In the genomic region with DNA sequence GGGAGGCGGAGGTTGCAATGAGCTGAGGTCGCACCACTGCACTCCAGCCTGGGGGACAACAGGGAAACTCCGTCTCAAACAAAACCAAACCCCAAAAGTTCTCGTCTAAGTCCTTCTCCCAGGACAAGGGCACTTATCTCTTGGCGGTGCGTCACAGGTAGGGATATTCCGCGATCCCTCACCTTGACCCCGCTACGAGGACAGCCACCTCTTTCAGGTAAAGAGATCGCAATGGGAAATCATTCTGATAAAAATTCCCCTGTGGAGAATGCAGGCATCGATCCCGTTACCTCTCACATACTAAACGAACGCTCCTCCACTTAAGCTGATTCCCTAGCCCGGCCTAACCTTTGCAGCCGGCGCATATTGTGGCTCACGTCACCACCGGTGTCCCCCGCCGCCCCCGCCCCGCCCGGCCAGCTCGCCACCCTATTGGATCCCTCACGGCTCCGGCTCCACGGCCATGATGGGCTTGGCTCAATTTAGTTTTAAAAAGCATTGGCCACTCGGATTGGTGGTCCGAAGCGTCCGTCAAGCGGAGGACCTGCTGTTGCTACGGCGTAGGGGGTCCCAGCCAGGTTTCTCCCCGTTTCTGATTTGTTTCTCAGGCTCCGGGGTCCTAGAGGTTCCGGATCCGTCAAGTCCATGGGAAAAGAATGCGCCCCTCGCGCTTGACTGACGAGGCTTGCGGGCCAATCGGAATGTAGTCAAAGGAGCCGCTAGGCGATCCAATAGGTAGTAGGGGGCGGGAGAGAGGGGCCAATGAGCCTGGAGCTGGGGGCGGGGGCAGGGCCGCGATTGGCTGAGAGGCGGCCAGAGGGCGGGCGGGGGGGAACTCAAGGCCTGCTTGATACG, we compare ENCODE assay signal across 8 cellular contexts. TPM values are rescaled to one million over a fixed set of nuclear protein-coding genes. Genes with fewer than 3 reads are reported as not detected.
DNase-seq lines count a peak whose midpoint lies in the region; ATAC-seq and TF ChIP-seq lines count a peak whose summit lies in the region.

No MANE protein-coding gene starts in this region.

- WGBS in lower leg skin, 2 donors, result 3 to 4% methylated on average over 52 to 53 of the region's 56 CpGs

- ATAC-seq in CD4-positive, alpha-beta T cell (ENCODE audit: poor library complexity), result peak; percentile 90
- peak; percentile 77 for ATAC-seq in GM19463 (IDR thresholded peaks at IDR 0.05; ENCODE audit: unreplicated experiment)

- intact Hi-C loops in CD4-positive, alpha-beta T cell (cut with DNase I, micrococcal nuclease), result loop anchor here (5.0 to 10.0 kb wide), 7 partner anchors 42 to 445 kb away; partner anchors contain the start of genes C11orf24 (in 1 of the 2), CPT1A (in 1 of the 2), IGHMBP2 (in 1 of the 2) and KMT5B (in 1 of the 2)
- intact Hi-C loops in lower leg skin (cut with DNase I; ENCODE audit: low total_unique reads), result no loop called here

- peaks cover 39% of the 10 kb centered on the region for H3K4me1 Mint-ChIP-seq in CD4-positive, alpha-beta T cell (ENCODE audit: low read depth)
- H3K4me1 Mint-ChIP-seq in activated CD4-positive, alpha-beta memory T cell treated with anti-CD3 and anti-CD28 coated beads, Interleukin-2, amount 10 ng/mL, durations not matched to agents 7 days and 5 days, result peaks cover 27% of the 10 kb centered on the region

- DNase-seq in CD4-positive, alpha-beta T cell, result peak; percentile 89 to 99 (median 92)
- peak; percentile 92 to 98 for DNase-seq in HL-60 (ENCODE audit: low read depth in 1 of 2, low spot score in 1 of 2)
- peak; percentile 91 for DNase-seq in NCI-H82 treated with DMSO at 0.1 percent for 48 hours (lab: John Stamatoyannopoulos, UW; ENCODE audit: unreplicated experiment)
- peak; percentile 94 for DNase-seq in activated CD4-positive, alpha-beta memory T cell treated with anti-CD3 and anti-CD28 coated beads, Interleukin-2, amount 10 ng/mL, durations not matched to agents 7 days and 5 days
- peak; percentile 97 to 99 for DNase-seq in lower leg skin (ENCODE audit: low spot score in 2 of 2)
- peak; percentile 96 for DNase-seq in stimulated activated CD4-positive, alpha-beta T cell treated with anti-CD3 and anti-CD28 coated beads, Interleukin-4, amount 100 ng/mL, for 24 hours

- no peaks in the 10 kb centered on the region for H3K27me3 ChIP-seq in CD4-positive, alpha-beta T cell (ENCODE audit: control insufficient read depth, insufficient read depth, low read length)
- H3K27me3 ChIP-seq in HL-60 (ENCODE audit: insufficient read depth, poor library complexity, severe bottlenecking), result no peaks in the 10 kb centered on the region
- H3K27me3 ChIP-seq in duodenal mucosa (ENCODE audit: control insufficient read depth in 1 of 2, insufficient read depth in 2 of 2, low read length in 2 of 2), result no peaks in the 10 kb centered on the region

- peak overlapping the region; percentile 100 for H3K4me3 Mint-ChIP-seq in CD4-positive, alpha-beta T cell
- H3K4me3 Mint-ChIP-seq in activated CD4-positive, alpha-beta memory T cell treated with anti-CD3 and anti-CD28 coated beads, Interleukin-2, amount 10 ng/mL, durations not matched to agents 7 days and 5 days, result peak overlapping the region; percentile 85

- peaks cover 31 to 46% of the 10 kb centered on the region in 2 donors for H3K4me1 ChIP-seq in duodenal mucosa (ENCODE audit: control insufficient read depth in 1 of 2, insufficient read depth in 2 of 2, low read length in 2 of 2)

- peak overlapping the region; percentile 100 for H3K27ac Mint-ChIP-seq in CD4-positive, alpha-beta T cell
- peak overlapping the region; percentile 88 for H3K27ac Mint-ChIP-seq in activated CD4-positive, alpha-beta memory T cell treated with anti-CD3 and anti-CD28 coated beads, Interleukin-2, amount 10 ng/mL, durations not matched to agents 7 days and 5 days

- peak overlapping the region; percentile 68 for H3K4me3 ChIP-seq in HL-60 (replicated peaks; ENCODE audit: insufficient read depth, low read length)
- peak overlapping the region; percentile 88 to 95 for H3K4me3 ChIP-seq in duodenal mucosa (ENCODE audit: low read depth in 1 of 2, low read length in 2 of 2)
- H3K4me3 ChIP-seq in lower leg skin (ENCODE audit: low read depth, poor library complexity, severe bottlenecking), result peak overlapping the region; percentile 64

- H3K36me3 ChIP-seq in duodenal mucosa (ENCODE audit: control insufficient read depth in 1 of 2, insufficient read depth in 2 of 2, low read length in 2 of 2), result no peaks in the 10 kb centered on the region

- no peaks in the 10 kb centered on the region for H3K9me3 Mint-ChIP-seq in CD4-positive, alpha-beta T cell
- no peaks in the 10 kb centered on the region for H3K9me3 Mint-ChIP-seq in activated CD4-positive, alpha-beta memory T cell treated with anti-CD3 and anti-CD28 coated beads, Interleukin-2, amount 10 ng/mL, durations not matched to agents 7 days and 5 days

- H3K27ac ChIP-seq in CD4-positive, alpha-beta T cell (ENCODE audit: low read depth, low read length), result peak overlapping the region; percentile 95
- H3K27ac ChIP-seq in HL-60 (replicated peaks) (peak overlapping the region; percentile 94), duodenal mucosa (ENCODE audit: low read depth, low read length) (peak overlapping the region; percentile 95)

- H3K36me3 Mint-ChIP-seq in CD4-positive, alpha-beta T cell (ENCODE audit: low read depth), result peaks cover 18% of the 10 kb centered on the region
- peaks cover 21% of the 10 kb centered on the region for H3K36me3 Mint-ChIP-seq in activated CD4-positive, alpha-beta memory T cell treated with anti-CD3 and anti-CD28 coated beads, Interleukin-2, amount 10 ng/mL, durations not matched to agents 7 days and 5 days (ENCODE audit: low read depth)

- H3K9ac ChIP-seq in duodenal mucosa (ENCODE audit: low read depth in 1 of 2, low read length in 2 of 2), result peak overlapping the region; percentile 69 to 77

- POLR2A ChIA-PET in CD4-positive, alpha-beta T cell (lab: Charles Lee), result interaction anchor here (0.6 to 1.4 kb wide), 10 partner anchors 9 to 1215 kb away, joined by 3 to 8 read pairs (median 3); partner anchors contain the start of genes C11orf24 and LTO1
- POLR2A ChIA-PET in activated CD4-positive, alpha-beta memory T cell treated with anti-CD3 and anti-CD28 coated beads, Interleukin-2, amount 10 ng/mL, durations not matched to agents 7 days and 5 days (lab: Charles Lee), result interaction anchor here (0.9 to 1.6 kb wide), 8 partner anchors 10 to 340 kb away, joined by 3 to 8 read pairs (median 3); partner anchors contain the start of gene C11orf24

- TF ChIP-seq POLR2A in lower leg skin (IDR thresholded peaks at IDR 0.05), result no peak

- no peak for TF ChIP-seq CTCF in CD4-positive, alpha-beta T cell (IDR thresholded peaks at IDR 0.05)
- no peak for TF ChIP-seq CTCF in HL-60 (IDR thresholded peaks at IDR 0.05; ENCODE audit: insufficient read depth, low read length)
- no peak for TF ChIP-seq CTCF in lower leg skin (IDR thresholded peaks at IDR 0.05)

- CTCF ChIA-PET in CD4-positive, alpha-beta T cell (lab: Charles Lee), result interaction anchor here (0.5 to 0.7 kb wide), 2 partner anchors 9 to 214 kb away, joined by 3 read pairs; no protein-coding TSS in a partner anchor
- CTCF ChIA-PET in activated CD4-positive, alpha-beta memory T cell treated with anti-CD3 and anti-CD28 coated beads, Interleukin-2, amount 10 ng/mL, durations not matched to agents 7 days and 5 days (lab: Charles Lee), result interaction anchor here (0.8 to 1.4 kb wide), 5 partner anchors 11 to 188 kb away, joined by 3 to 9 read pairs (median 3); partner anchors contain the start of gene C11orf24

- peaks cover 8% of the 10 kb centered on the region for H3K27me3 Mint-ChIP-seq in CD4-positive, alpha-beta T cell
- H3K27me3 Mint-ChIP-seq in activated CD4-positive, alpha-beta memory T cell treated with anti-CD3 and anti-CD28 coated beads, Interleukin-2, amount 10 ng/mL, durations not matched to agents 7 days and 5 days, result peaks cover 6% of the 10 kb centered on the region

- H3K9me3 ChIP-seq in CD4-positive, alpha-beta T cell (ENCODE audit: control insufficient read depth, low read length), result no peaks in the 10 kb centered on the region
- H3K9me3 ChIP-seq in duodenal mucosa (ENCODE audit: control insufficient read depth in 1 of 2, low read length in 2 of 2), result no peaks in the 10 kb centered on the region

RNA-seq across cellular contexts. Expression of gene PPP6R3, which starts 0.4 kb away (rescaled TPM):
- total RNA-seq in CD4-positive, alpha-beta T cell, result 100 to 1,000 TPM; 108 to 109 TPM
- 100 to 1,000 TPM; 105 to 115 TPM for total RNA-seq in activated CD4-positive, alpha-beta memory T cell treated with anti-CD3 and anti-CD28 coated beads, Interleukin-2, amount 10 ng/mL, durations not matched to agents 7 days and 5 days
- 100 to 1,000 TPM in 1 of 4 donors, 10 to 100 TPM in 3; 74.2 to 119 (median 88.6) TPM for total RNA-seq in lower leg skin

Comparison
In these comparisons a context has a peak if more than half of its experiments do, and no peak if none do; other contexts are left out.
1. Peak in every context shown above with its lines: DNase-seq, ATAC-seq, H3K4me3 ChIP-seq and H3K27ac ChIP-seq.